13 cellular contexts compared by ENCODE assay signal in genomic region chr1:30763654-30764248, GRCh38. TPM values are rescaled to one million over a fixed set of nuclear protein-coding genes. Genes with fewer than 3 reads are reported as not detected.
DNase-seq lines count a peak whose midpoint lies in the region; ATAC-seq, FAIRE-seq and TF ChIP-seq lines count a peak whose summit lies in the region.
"Had no signal": no experiment of that assay in that cellular context is flagged by ENCODE, and none has a peak within 500 bp of the region (broad histone marks: within the 10 kb centered on the region; RNA-seq: fewer than 3 reads in every experiment).

No MANE protein-coding gene starts in this region.

- intact Hi-C loops in activated T-helper 1 cell treated with anti-CD3 and anti-CD28 coated beads, Interleukin-12 subunit alpha, Interleukin-12 subunit beta, Interleukin-2, Interleukin-4 antibody, amounts not matched to agents 30 ng/mL and 10 ng/mL and 1 ng/mL, durations not matched to agents 14 hours and 24 hours and 36 hours (cut with micrococcal nuclease) = no loop called here
- intact Hi-C loops in kidney (cut with DNase I) = no loop called here

- peak; percentile 3 for TF ChIP-seq POLR2A in GM18505 (IDR thresholded peaks at IDR 0.05; ENCODE audit: borderline replicate concordance, extremely low read depth, insufficient read depth, insufficient read length)

- no peaks in the 10 kb centered on the region for H3K36me3 Mint-ChIP-seq in activated T-helper 1 cell treated with anti-CD3 and anti-CD28 coated beads, Interleukin-12 subunit alpha, Interleukin-12 subunit beta, Interleukin-2, Interleukin-4 antibody, amounts not matched to agents 30 ng/mL and 10 ng/mL and 1 ng/mL, durations not matched to agents 14 hours and 24 hours and 36 hours (ENCODE audit: low read depth)
- H3K36me3 Mint-ChIP-seq in stimulated activated effector memory CD8-positive, alpha-beta T cell treated with anti-CD3 and anti-CD28 coated beads, Interleukin-12 subunit alpha, Interleukin-12 subunit beta, amount 100 ng/mL, for 72 hours = peaks cover 2% of the 10 kb centered on the region
- H3K36me3 Mint-ChIP-seq in T-helper 2 cell treated with Interferon-gamma antibody and Interleukin-4, amounts not matched to agents 5 μg/mL and 100 μg/mL, for 36 hours (ENCODE audit: low read depth) = no peaks in the 10 kb centered on the region
- H3K36me3 Mint-ChIP-seq: activated CD4-positive, alpha-beta memory T cell treated with anti-CD3 and anti-CD28 coated beads for 36 hours had no signal

- H3K4me3 ChIP-seq in kidney (ENCODE audit: low read length in 2 of 2) = no peak overlapping the region

- no peak overlapping the region for H3K4me3 Mint-ChIP-seq in activated T-helper 1 cell treated with anti-CD3 and anti-CD28 coated beads, Interleukin-12 subunit alpha, Interleukin-12 subunit beta, Interleukin-2, Interleukin-4 antibody, amounts not matched to agents 30 ng/mL and 10 ng/mL and 1 ng/mL, durations not matched to agents 14 hours and 24 hours and 36 hours
- H3K4me3 Mint-ChIP-seq in stimulated activated effector memory CD8-positive, alpha-beta T cell treated with anti-CD3 and anti-CD28 coated beads, Interleukin-12 subunit alpha, Interleukin-12 subunit beta, amount 100 ng/mL, for 72 hours = no peak overlapping the region
- H3K4me3 Mint-ChIP-seq in T-helper 2 cell treated with Interferon-gamma antibody and Interleukin-4, amounts not matched to agents 5 μg/mL and 100 μg/mL, for 36 hours = no peak overlapping the region
- H3K4me3 Mint-ChIP-seq: activated CD4-positive, alpha-beta memory T cell treated with anti-CD3 and anti-CD28 coated beads for 36 hours had no signal

- ATAC-seq in GM18505 (IDR thresholded peaks at IDR 0.05; ENCODE audit: unreplicated experiment) (no peak), HG02973 (IDR thresholded peaks at IDR 0.05; ENCODE audit: unreplicated experiment) (no peak)
- ATAC-seq in stimulated activated effector memory CD8-positive, alpha-beta T cell treated with anti-CD3 and anti-CD28 coated beads, Interleukin-12 subunit alpha, Interleukin-12 subunit beta, amount 100 ng/mL, for 72 hours = no peak
- ATAC-seq: HepG2, Panc1 had no signal

- peak overlapping the region; percentile 79 for H3K27ac Mint-ChIP-seq in activated T-helper 1 cell treated with anti-CD3 and anti-CD28 coated beads, Interleukin-12 subunit alpha, Interleukin-12 subunit beta, Interleukin-2, Interleukin-4 antibody, amounts not matched to agents 30 ng/mL and 10 ng/mL and 1 ng/mL, durations not matched to agents 14 hours and 24 hours and 36 hours
- peak overlapping the region; percentile 66 for H3K27ac Mint-ChIP-seq in stimulated activated effector memory CD8-positive, alpha-beta T cell treated with anti-CD3 and anti-CD28 coated beads, Interleukin-12 subunit alpha, Interleukin-12 subunit beta, amount 100 ng/mL, for 72 hours
- H3K27ac Mint-ChIP-seq in T-helper 2 cell treated with Interferon-gamma antibody and Interleukin-4, amounts not matched to agents 5 μg/mL and 100 μg/mL, for 36 hours = no peak overlapping the region

- H3K27ac ChIP-seq in kidney (ENCODE audit: low read depth in 2 of 2, low read length in 2 of 2) = no peak overlapping the region

- TF ChIP-seq CTCF in kidney (IDR thresholded peaks at IDR 0.05; ENCODE audit: borderline replicate concordance, extremely low read depth, insufficient read depth) = no peak

- H3K36me3 ChIP-seq in kidney (ENCODE audit: control insufficient read depth in 1 of 2, insufficient read depth in 2 of 2, low read length in 2 of 2) = no peaks in the 10 kb centered on the region

- no peaks in the 10 kb centered on the region for H3K9me3 ChIP-seq in kidney (ENCODE audit: control insufficient read depth in 1 of 2, low read length in 2 of 2)

- no peak for FAIRE-seq in kidney (lab: Jason Lieb, UNC)
- FAIRE-seq: HepG2, keratinocyte had no signal

- no peak overlapping the region for H3K9ac ChIP-seq in kidney (ENCODE audit: low read length in 2 of 2)

- H3K4me1 ChIP-seq in kidney (ENCODE audit: control insufficient read depth in 1 of 2, insufficient read depth in 1 of 2, low read depth in 1 of 2, low read length in 2 of 2) = no peaks in the 10 kb centered on the region

- H3K4me1 Mint-ChIP-seq in activated T-helper 1 cell treated with anti-CD3 and anti-CD28 coated beads, Interleukin-12 subunit alpha, Interleukin-12 subunit beta, Interleukin-2, Interleukin-4 antibody, amounts not matched to agents 30 ng/mL and 10 ng/mL and 1 ng/mL, durations not matched to agents 14 hours and 24 hours and 36 hours (ENCODE audit: low read depth) = peaks cover 76% of the 10 kb centered on the region
- peaks cover 56% of the 10 kb centered on the region for H3K4me1 Mint-ChIP-seq in stimulated activated effector memory CD8-positive, alpha-beta T cell treated with anti-CD3 and anti-CD28 coated beads, Interleukin-12 subunit alpha, Interleukin-12 subunit beta, amount 100 ng/mL, for 72 hours
- peaks cover 61% of the 10 kb centered on the region for H3K4me1 Mint-ChIP-seq in T-helper 2 cell treated with Interferon-gamma antibody and Interleukin-4, amounts not matched to agents 5 μg/mL and 100 μg/mL, for 36 hours (ENCODE audit: low read depth)

- no peak for DNase-seq in activated T-helper 1 cell treated with anti-CD3 and anti-CD28 coated beads, Interleukin-12 subunit alpha, Interleukin-12 subunit beta, Interleukin-2, Interleukin-4 antibody, amounts not matched to agents 30 ng/mL and 10 ng/mL and 1 ng/mL, durations not matched to agents 14 hours and 24 hours and 36 hours (ENCODE audit: low spot score)
- DNase-seq in kidney (peak; percentile 48), cortex of kidney (lab: John Stamatoyannopoulos, UW) (no peak), NCI-H1694 treated with DMSO at 0.1 percent for 48 hours (lab: John Stamatoyannopoulos, UW) (no peak)
- no peak for DNase-seq in stimulated activated effector memory CD8-positive, alpha-beta T cell treated with anti-CD3 and anti-CD28 coated beads, Interleukin-12 subunit alpha, Interleukin-12 subunit beta, amount 100 ng/mL, for 72 hours (ENCODE audit: low spot score in 2 of 2)
- no peak for DNase-seq in T-helper 2 cell treated with Interferon-gamma antibody and Interleukin-4, amounts not matched to agents 5 μg/mL and 100 μg/mL, for 36 hours (ENCODE audit: low spot score)
- DNase-seq: activated CD4-positive, alpha-beta memory T cell treated with anti-CD3 and anti-CD28 coated beads for 36 hours; stimulated activated CD4-positive, alpha-beta T cell treated with anti-CD3 and anti-CD28 coated beads, Interleukin-4, amount 100 ng/mL, for 4 hours had no signal

- H3K27me3 Mint-ChIP-seq in activated T-helper 1 cell treated with anti-CD3 and anti-CD28 coated beads, Interleukin-12 subunit alpha, Interleukin-12 subunit beta, Interleukin-2, Interleukin-4 antibody, amounts not matched to agents 30 ng/mL and 10 ng/mL and 1 ng/mL, durations not matched to agents 14 hours and 24 hours and 36 hours (ENCODE audit: insufficient read depth) = no peaks in the 10 kb centered on the region
- no peaks in the 10 kb centered on the region for H3K27me3 Mint-ChIP-seq in T-helper 2 cell treated with Interferon-gamma antibody and Interleukin-4, amounts not matched to agents 5 μg/mL and 100 μg/mL, for 36 hours (ENCODE audit: low read depth)
- H3K27me3 Mint-ChIP-seq: activated CD4-positive, alpha-beta memory T cell treated with anti-CD3 and anti-CD28 coated beads for 36 hours had no signal

- no peaks in the 10 kb centered on the region for H3K9me3 Mint-ChIP-seq in activated T-helper 1 cell treated with anti-CD3 and anti-CD28 coated beads, Interleukin-12 subunit alpha, Interleukin-12 subunit beta, Interleukin-2, Interleukin-4 antibody, amounts not matched to agents 30 ng/mL and 10 ng/mL and 1 ng/mL, durations not matched to agents 14 hours and 24 hours and 36 hours
- H3K9me3 Mint-ChIP-seq in stimulated activated effector memory CD8-positive, alpha-beta T cell treated with anti-CD3 and anti-CD28 coated beads, Interleukin-12 subunit alpha, Interleukin-12 subunit beta, amount 100 ng/mL, for 72 hours = no peaks in the 10 kb centered on the region
- no peaks in the 10 kb centered on the region for H3K9me3 Mint-ChIP-seq in T-helper 2 cell treated with Interferon-gamma antibody and Interleukin-4, amounts not matched to agents 5 μg/mL and 100 μg/mL, for 36 hours
- H3K9me3 Mint-ChIP-seq: activated CD4-positive, alpha-beta memory T cell treated with anti-CD3 and anti-CD28 coated beads for 36 hours had no signal

RNA-seq across cellular contexts. Expression of gene LAPTM5, which starts 6.2 kb away (rescaled TPM):
- 199 and 214 TPM in 2 replicates for total RNA-seq in activated T-helper 1 cell treated with anti-CD3 and anti-CD28 coated beads, Interleukin-12 subunit alpha, Interleukin-12 subunit beta, Interleukin-2, Interleukin-4 antibody, amounts not matched to agents 30 ng/mL and 10 ng/mL and 1 ng/mL, durations not matched to agents 14 hours and 24 hours and 36 hours
- total RNA-seq in kidney = 108 TPM
- 23.5 TPM for polyA plus RNA-seq in kidney (ENCODE audit: insufficient read depth, low read depth, low replicate concordance)

RNA-seq across cellular contexts. Expression of gene MATN1, which starts 40.4 kb away (rescaled TPM):
- total RNA-seq in activated T-helper 1 cell treated with anti-CD3 and anti-CD28 coated beads, Interleukin-12 subunit alpha, Interleukin-12 subunit beta, Interleukin-2, Interleukin-4 antibody, amounts not matched to agents 30 ng/mL and 10 ng/mL and 1 ng/mL, durations not matched to agents 14 hours and 24 hours and 36 hours = 0.42 and 0.70 TPM in 2 replicates
- 0.13 TPM for total RNA-seq in kidney
- polyA plus RNA-seq in kidney (ENCODE audit: insufficient read depth, low read depth, low replicate concordance) = not detected
